ENCODE assay signal across 8 cellular contexts in the genomic region with DNA sequence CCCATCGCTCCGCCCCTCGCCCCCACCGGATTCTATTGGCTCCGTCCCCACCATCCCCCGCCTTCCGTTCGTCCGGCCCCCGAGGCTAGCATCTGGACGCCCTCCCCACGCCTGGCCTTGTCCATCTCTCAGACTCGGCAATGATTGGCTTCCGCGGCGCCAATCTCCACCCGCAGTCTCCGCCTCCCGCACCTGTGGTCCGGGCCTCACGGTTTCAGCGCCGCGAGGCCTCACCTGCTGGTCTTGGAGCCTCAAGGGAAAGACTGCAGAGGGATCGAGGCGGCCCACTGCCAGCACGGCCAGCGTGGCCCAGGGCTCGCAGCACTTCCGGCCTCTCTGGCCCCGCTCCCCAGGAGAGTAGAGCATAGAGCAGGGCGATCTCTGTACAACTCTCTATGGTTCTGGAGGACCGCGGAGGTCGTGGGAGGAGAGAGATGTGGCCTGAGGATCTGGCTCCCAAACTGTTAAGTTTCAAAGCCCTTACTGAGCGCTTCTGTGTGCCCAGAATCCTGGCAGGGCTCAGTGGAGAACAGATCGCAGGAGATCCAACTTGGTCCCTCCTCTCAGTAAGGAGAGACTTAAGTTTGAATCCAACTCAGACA. TPM values are rescaled to one million over a fixed set of nuclear protein-coding genes. Genes with fewer than 3 reads are reported as not detected.
DNase-seq lines count a peak whose midpoint lies in the region; ATAC-seq and TF ChIP-seq lines count a peak whose summit lies in the region.

A gene (minus strand): TSS at position 329 of the 602 bp plus-strand sequence. CDS start 543 bp downstream, outside the sequence.

- H3K27me3 ChIP-seq in MM.1S (replicated peaks; ENCODE audit: insufficient read depth, low read length): peaks cover 5% of the 10 kb centered on the region; the same call in 1 of the 2 replicates
- no peaks in the 10 kb centered on the region for H3K27me3 ChIP-seq in parathyroid adenoma (ENCODE audit: control insufficient read depth, insufficient read depth, low read length)
- no peaks in the 10 kb centered on the region for H3K27me3 ChIP-seq in vagina

- peaks cover 23% of the 10 kb centered on the region for H3K4me1 ChIP-seq in MM.1S (ENCODE audit: low read length)
- peaks cover 7% of the 10 kb centered on the region for H3K4me1 ChIP-seq in parathyroid adenoma
- peaks cover 36% of the 10 kb centered on the region for H3K4me1 ChIP-seq in vagina

- no peaks in the 10 kb centered on the region for H3K9me3 Mint-ChIP-seq in activated naive CD8-positive, alpha-beta T cell treated with anti-CD3 and anti-CD28 coated beads for 36 hours

- H3K4me1 Mint-ChIP-seq in activated naive CD8-positive, alpha-beta T cell treated with anti-CD3 and anti-CD28 coated beads for 36 hours: peaks cover 55% of the 10 kb centered on the region

- H3K9me3 ChIP-seq in MM.1S (replicated peaks; ENCODE audit: insufficient read depth, low read length) (no peaks in the 10 kb centered on the region), parathyroid adenoma (ENCODE audit: control insufficient read depth, low read length) (no peaks in the 10 kb centered on the region), vagina (no peaks in the 10 kb centered on the region)

- H3K79me2 ChIP-seq in MM.1S (ENCODE audit: low read length) (peaks cover 16% of the 10 kb centered on the region), parathyroid adenoma (no peaks in the 10 kb centered on the region)

- H3K36me3 ChIP-seq in MM.1S (replicated peaks; ENCODE audit: insufficient read depth, low read length) (no peaks in the 10 kb centered on the region), parathyroid adenoma (ENCODE audit: control insufficient read depth, insufficient read depth, low read length) (no peaks in the 10 kb centered on the region), vagina (peaks cover 0 to 10% of the 10 kb centered on the region in 2 donors)

- peaks cover 13% of the 10 kb centered on the region for H3K36me3 Mint-ChIP-seq in activated naive CD8-positive, alpha-beta T cell treated with anti-CD3 and anti-CD28 coated beads for 36 hours

- ATAC-seq in Right ventricle myocardium superior (ENCODE audit: poor library complexity): peak; percentile 88

- H3K27ac Mint-ChIP-seq in activated naive CD8-positive, alpha-beta T cell treated with anti-CD3 and anti-CD28 coated beads for 36 hours: peak within 1 kb of the TSS; percentile 96

- H3K9me2 ChIP-seq in MM.1S (replicated peaks; ENCODE audit: insufficient read depth, low read length): no peaks in the 10 kb centered on the region

- intact Hi-C loops in Right ventricle myocardium superior (cut with DNase I) (no loop called here), vagina (cut with DNase I) (no loop called here)

- DNase-seq in GM04504 (ENCODE audit: low read depth) (peak; percentile 88), HCEC 1CT (peak; percentile 97), MM.1S (peak; percentile 98), SHP77 treated with DMSO at 0.1 percent for 48 hours (lab: John Stamatoyannopoulos, UW) (peak; percentile 92), Right ventricle myocardium superior (peak; percentile 97), vagina (ENCODE audit: extremely low spot score in 2 of 2) (no peak)
- DNase-seq in activated naive CD8-positive, alpha-beta T cell treated with anti-CD3 and anti-CD28 coated beads for 36 hours: peak; percentile 89

- H2AFZ ChIP-seq in MM.1S (ENCODE audit: low read length): peak within 1 kb of the TSS; percentile 70
- H2AFZ ChIP-seq in parathyroid adenoma: peak within 1 kb of the TSS; percentile 85

- H3K4me3 Mint-ChIP-seq in activated naive CD8-positive, alpha-beta T cell treated with anti-CD3 and anti-CD28 coated beads for 36 hours: peak within 1 kb of the TSS; percentile 95

- TF ChIP-seq POLR2A in vagina (IDR thresholded peaks at IDR 0.05): no peak

- H3K27ac ChIP-seq in MM.1S (ENCODE audit: low read length) (peak within 1 kb of the TSS; percentile 93), parathyroid adenoma (peak within 1 kb of the TSS; percentile 84), vagina (peak within 1 kb of the TSS; percentile 90)

- H3K4me2 ChIP-seq in MM.1S (ENCODE audit: low read depth, low read length) (peak within 1 kb of the TSS; percentile 95), parathyroid adenoma (ENCODE audit: low read length) (peak within 1 kb of the TSS; percentile 99)

- H3K9ac ChIP-seq in MM.1S (ENCODE audit: low read length) (peak within 1 kb of the TSS; percentile 75), parathyroid adenoma (no peak within 1 kb of the TSS)

- H3K4me3 ChIP-seq in MM.1S (ENCODE audit: low read length) (peak within 1 kb of the TSS; percentile 66), parathyroid adenoma (ENCODE audit: low read depth, low read length) (peak within 1 kb of the TSS; percentile 74), vagina (peak within 1 kb of the TSS; percentile 59 to 64)

- no peaks in the 10 kb centered on the region for H4K20me1 ChIP-seq in MM.1S (ENCODE audit: insufficient read depth, low read length)

- peaks cover 17% of the 10 kb centered on the region for H3K27me3 Mint-ChIP-seq in activated naive CD8-positive, alpha-beta T cell treated with anti-CD3 and anti-CD28 coated beads for 36 hours

- TF ChIP-seq CTCF in MM.1S (IDR thresholded peaks at IDR 0.05; ENCODE audit: low read length) (no peak), parathyroid adenoma (IDR thresholded peaks at IDR 0.05) (no peak), vagina (IDR thresholded peaks at IDR 0.05) (no peak)

- H3F3A ChIP-seq in MM.1S (ENCODE audit: insufficient read depth, low read length): peaks cover 45% of the 10 kb centered on the region

RNA-seq across cellular contexts. Expression of the gene that starts here (rescaled TPM):
- total RNA-seq in activated naive CD8-positive, alpha-beta T cell treated with anti-CD3 and anti-CD28 coated beads for 36 hours: 10 to 100 TPM; 50.0 to 53.2 TPM
- 163 TPM for total RNA-seq in Right ventricle myocardium superior
- 123 TPM for total RNA-seq in vagina

Comparison
In these comparisons a context has a peak if more than half of its experiments do, and no peak if none do; other contexts are left out.
1. DNase-seq: peak in GM04504 (single experiment), HCEC 1CT (single experiment), MM.1S (single experiment), SHP77 treated with DMSO at 0.1 percent for 48 hours (single experiment), activated naive CD8-positive, alpha-beta T cell treated with anti-CD3 and anti-CD28 coated beads for 36 hours (single experiment) and Right ventricle myocardium superior (single experiment); none in vagina (0 of 2).
2. Peak in every context shown above with its lines, with median percentiles within 50 percentile points of each other: H3K27ac ChIP-seq and H3K4me3 ChIP-seq.